In the genomic region with DNA sequence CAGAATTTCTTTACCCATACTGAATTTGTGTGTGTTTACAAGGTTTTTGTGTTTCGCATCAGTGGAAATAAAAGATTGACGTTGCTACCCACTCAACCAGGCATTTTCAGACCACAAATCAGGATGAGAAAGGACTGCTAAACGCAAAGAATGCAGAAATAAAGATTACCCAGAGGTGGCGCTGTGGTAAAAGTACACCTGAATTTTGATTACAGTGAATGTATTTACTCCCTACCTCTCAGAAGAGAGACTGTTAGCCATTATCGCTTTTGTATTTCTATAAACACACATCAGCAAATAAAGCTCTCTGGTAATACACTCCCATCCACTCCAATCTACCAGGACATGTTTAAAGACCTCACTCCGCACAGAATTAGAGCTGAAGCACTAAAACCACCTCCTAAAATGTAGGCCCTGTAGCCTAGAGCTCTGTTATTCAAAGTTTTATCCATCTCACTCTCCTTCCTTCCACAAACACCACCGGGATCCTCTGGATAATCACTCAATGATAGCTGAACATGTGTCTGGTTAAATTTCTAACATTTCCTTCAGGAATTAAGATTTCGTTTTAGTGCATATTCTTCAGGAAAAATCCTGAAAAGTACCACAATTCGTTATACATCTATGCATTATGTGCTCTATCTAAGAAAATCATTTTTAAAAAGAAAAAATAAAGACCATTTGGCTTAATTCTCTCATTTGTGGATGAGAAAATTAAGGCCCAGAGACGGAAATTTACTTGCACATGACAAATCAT, we compare ENCODE assay signal across 9 cellular contexts. TPM values are rescaled to one million over a fixed set of nuclear protein-coding genes. Genes with fewer than 3 reads are reported as not detected.
A peak's percentile ranks its signal among the peaks of the same experiment; 100 is the strongest.
DNase-seq lines count a peak whose midpoint lies in the region; ATAC-seq and TF ChIP-seq lines count a peak whose summit lies in the region.
"Had no signal": no experiment of that assay in that cellular context is flagged by ENCODE, and none has a peak within 500 bp of the region (broad histone marks: within the 10 kb centered on the region; RNA-seq: fewer than 3 reads in every experiment).

No MANE protein-coding gene starts in this region.

- no peak for ATAC-seq in naive thymus-derived CD4-positive, alpha-beta T cell
- ATAC-seq in HG03439 (IDR thresholded peaks at IDR 0.05; ENCODE audit: unreplicated experiment) (no peak), HG03135 (IDR thresholded peaks at IDR 0.05; ENCODE audit: unreplicated experiment) (no peak)

- no peaks in the 10 kb centered on the region for H3K9me3 Mint-ChIP-seq in naive thymus-derived CD4-positive, alpha-beta T cell

- H3K27me3 Mint-ChIP-seq in naive thymus-derived CD4-positive, alpha-beta T cell: peaks cover 3 to 20% (median 14%) of the 10 kb centered on the region in 5 donors

- H3K27ac Mint-ChIP-seq in naive thymus-derived CD4-positive, alpha-beta T cell: peak overlapping the region in 6 of 9 donors; percentile 3 to 72 (median 25)

- H3K4me3 Mint-ChIP-seq in naive thymus-derived CD4-positive, alpha-beta T cell: peak overlapping the region in 1 of 10 donors; percentile 46

- H3K4me1 Mint-ChIP-seq in naive thymus-derived CD4-positive, alpha-beta T cell: peaks cover 13 to 41% (median 25%) of the 10 kb centered on the region in 7 donors

- peak; percentile 45 for DNase-seq in stimulated activated CD4-positive, alpha-beta T cell treated with anti-CD3 and anti-CD28 coated beads, Interleukin-15, amount 100 ng/mL, for 24 hours
- no peak for DNase-seq in stimulated activated CD4-positive, alpha-beta T cell treated with anti-CD3 and anti-CD28 coated beads, Interleukin-4, amount 100 ng/mL, for 1 hour
- DNase-seq in NCI-H1092 treated with DMSO at 0.1 percent for 48 hours (lab: John Stamatoyannopoulos, UW): peak; percentile 68
- DNase-seq in T-helper 1 cell: peak in 4 of 5 donors; percentile 13 to 60 (median 30)
- DNase-seq in dorsolateral prefrontal cortex: peak in 2 of 10 donors; percentile 54 to 62
- DNase-seq in naive thymus-derived CD4-positive, alpha-beta T cell: peak in 8 of 9 donors; percentile 25 to 66 (median 52)

- H3K27ac ChIP-seq in dorsolateral prefrontal cortex: peak overlapping the region in 31 of 59 donors; percentile 1 to 97 (median 25)
- H3K27ac ChIP-seq in naive thymus-derived CD4-positive, alpha-beta T cell (ENCODE audit: low read depth, low read length): no peak overlapping the region
- H3K27ac ChIP-seq: epithelial cell of prostate had no signal

- peaks cover 8 to 9% of the 10 kb centered on the region in 2 donors for H3K4me1 ChIP-seq in naive thymus-derived CD4-positive, alpha-beta T cell (ENCODE audit: control insufficient read depth in 2 of 2, insufficient read depth in 2 of 2, low read length in 2 of 2)

- no peaks in the 10 kb centered on the region for H3K27me3 ChIP-seq in dorsolateral prefrontal cortex
- no peaks in the 10 kb centered on the region for H3K27me3 ChIP-seq in naive thymus-derived CD4-positive, alpha-beta T cell (ENCODE audit: control insufficient read depth in 2 of 2, insufficient read depth in 2 of 2, low read length in 2 of 2)

- POLR2A ChIA-PET in naive thymus-derived CD4-positive, alpha-beta T cell (lab: Charles Lee): interaction anchor here (0.8 to 1.0 kb wide), 3 partner anchors 9 to 628 kb away, joined by 3 read pairs; no protein-coding TSS in a partner anchor

- TF ChIP-seq CTCF in dorsolateral prefrontal cortex (IDR thresholded peaks at IDR 0.05 in 54 of 56, conservative IDR thresholded peaks at IDR 0.05 in 2 of 56; ENCODE audit: low read depth in 1 of 56, partially characterized antibody in 56 of 56): peak; percentile 58 to 93 (median 82)

- H3K36me3 Mint-ChIP-seq in naive thymus-derived CD4-positive, alpha-beta T cell: no peaks in the 10 kb centered on the region

- CTCF ChIA-PET in naive thymus-derived CD4-positive, alpha-beta T cell (lab: Charles Lee): interaction anchor here (0.6 to 1.3 kb wide), 9 partner anchors 10 to 735 kb away, joined by 3 to 6 read pairs (median 4); no protein-coding TSS in a partner anchor

- no peaks in the 10 kb centered on the region for H3K36me3 ChIP-seq in naive thymus-derived CD4-positive, alpha-beta T cell (ENCODE audit: control insufficient read depth in 2 of 3, insufficient read depth in 3 of 3, low read length in 3 of 3)

- intact Hi-C loops in dorsolateral prefrontal cortex (cut with DNase I): loop anchor here in 1 of 2 donors (5.0 to 10.0 kb wide), 3 partner anchors 174 to 1136 kb away; no protein-coding TSS in a partner anchor
- intact Hi-C loops in naive thymus-derived CD4-positive, alpha-beta T cell (cut with micrococcal nuclease): loop anchor here (1.0 to 5.0 kb wide), 9 partner anchors 9 to 1269 kb away; no protein-coding TSS in a partner anchor

- H3K9me3 ChIP-seq in naive thymus-derived CD4-positive, alpha-beta T cell (ENCODE audit: control insufficient read depth in 2 of 3, low read length in 3 of 3): no peaks in the 10 kb centered on the region

- H3K4me3 ChIP-seq in dorsolateral prefrontal cortex: no peak overlapping the region
- no peak overlapping the region for H3K4me3 ChIP-seq in naive thymus-derived CD4-positive, alpha-beta T cell (ENCODE audit: low read length)

RNA-seq across cellular contexts. Expression of a gene that starts 2.5 kb away (rescaled TPM):
- 100 to 1,000 TPM; 105 to 422 (median 276) TPM for total RNA-seq in dorsolateral prefrontal cortex
- 10 to 100 TPM in 2 of 5 experiments, 1 to 10 TPM in 3; 6.4 to 30.6 (median 9.4) TPM for total RNA-seq in naive thymus-derived CD4-positive, alpha-beta T cell
- 1 to 10 TPM; 6.4 to 8.2 TPM for polyA plus RNA-seq in naive thymus-derived CD4-positive, alpha-beta T cell
